Comparison of ENCODE assay signal across 1 cellular context in the genomic region with DNA sequence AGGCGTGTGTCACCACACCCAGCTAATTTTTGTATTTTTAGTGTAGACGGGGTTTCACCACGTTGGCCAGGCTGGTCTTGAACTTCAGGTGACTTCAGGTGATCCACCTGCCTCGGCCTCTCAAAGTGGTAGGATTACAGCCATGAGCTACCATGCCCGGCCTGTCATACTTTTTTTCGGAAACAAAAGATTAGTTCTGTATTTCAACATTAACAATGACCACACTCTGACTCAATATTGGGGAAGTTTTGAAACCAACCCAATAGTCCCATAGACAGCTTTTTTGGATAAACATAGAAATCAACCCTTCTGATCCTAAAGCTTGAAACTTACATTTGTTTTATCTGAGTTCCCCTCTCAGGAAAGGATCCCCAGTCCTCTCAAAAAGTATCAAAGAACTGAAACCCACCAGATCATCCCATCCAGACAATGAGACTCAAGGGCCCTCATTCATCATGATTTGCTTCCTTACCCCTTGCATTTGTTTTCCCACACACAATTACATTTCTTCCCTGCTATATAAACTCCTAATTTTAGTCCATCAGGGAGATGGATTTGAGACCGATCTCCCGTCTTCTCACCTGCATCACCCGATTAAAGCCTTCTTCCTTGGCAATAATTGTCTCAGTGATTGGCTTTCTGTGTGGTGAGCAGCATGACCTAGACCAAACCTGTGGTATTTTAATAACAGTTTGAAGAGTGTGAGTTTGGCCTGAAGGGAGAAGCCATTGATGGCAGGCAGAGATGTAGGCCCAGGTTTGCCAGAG.
TF ChIP-seq lines count a peak whose summit lies in the region.

No MANE protein-coding gene starts in this region.

TF ChIP-seq in SK-N-SH treated with all-trans-retinoic acid at 6 μM for 48 hours, 23 proteins besides CTCF, POLR2A, EP300 and RAD21:
- TF ChIP-seq SNAI2 (CRISPR knock-in tag; IDR thresholded peaks at IDR 0.05) (no peak), CSDC2 (CRISPR knock-in tag; IDR thresholded peaks at IDR 0.05) (no peak), OSR1 (CRISPR knock-in tag; IDR thresholded peaks at IDR 0.05) (no peak)
- TF ChIP-seq, protein P1, sequence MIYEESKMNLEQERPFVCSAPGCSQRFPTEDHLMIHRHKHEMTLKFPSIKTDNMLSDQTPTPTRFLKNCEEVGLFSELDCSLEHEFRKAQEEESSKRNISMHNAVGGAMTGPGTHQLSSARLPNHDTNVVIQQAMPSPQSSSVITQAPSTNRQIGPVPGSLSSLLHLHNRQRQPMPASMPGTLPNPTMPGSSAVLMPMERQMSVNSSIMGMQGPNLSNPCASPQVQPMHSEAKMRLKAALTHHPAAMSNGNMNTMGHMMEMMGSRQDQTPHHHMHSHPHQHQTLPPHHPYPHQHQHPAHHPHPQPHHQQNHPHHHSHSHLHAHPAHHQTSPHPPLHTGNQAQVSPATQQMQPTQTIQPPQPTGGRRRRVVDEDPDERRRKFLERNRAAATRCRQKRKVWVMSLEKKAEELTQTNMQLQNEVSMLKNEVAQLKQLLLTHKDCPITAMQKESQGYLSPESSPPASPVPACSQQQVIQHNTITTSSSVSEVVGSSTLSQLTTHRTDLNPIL (CRISPR knock-in tag; IDR thresholded peaks at IDR 0.05; ENCODE audit: low read depth), result no peak
- TF ChIP-seq, protein P2, sequence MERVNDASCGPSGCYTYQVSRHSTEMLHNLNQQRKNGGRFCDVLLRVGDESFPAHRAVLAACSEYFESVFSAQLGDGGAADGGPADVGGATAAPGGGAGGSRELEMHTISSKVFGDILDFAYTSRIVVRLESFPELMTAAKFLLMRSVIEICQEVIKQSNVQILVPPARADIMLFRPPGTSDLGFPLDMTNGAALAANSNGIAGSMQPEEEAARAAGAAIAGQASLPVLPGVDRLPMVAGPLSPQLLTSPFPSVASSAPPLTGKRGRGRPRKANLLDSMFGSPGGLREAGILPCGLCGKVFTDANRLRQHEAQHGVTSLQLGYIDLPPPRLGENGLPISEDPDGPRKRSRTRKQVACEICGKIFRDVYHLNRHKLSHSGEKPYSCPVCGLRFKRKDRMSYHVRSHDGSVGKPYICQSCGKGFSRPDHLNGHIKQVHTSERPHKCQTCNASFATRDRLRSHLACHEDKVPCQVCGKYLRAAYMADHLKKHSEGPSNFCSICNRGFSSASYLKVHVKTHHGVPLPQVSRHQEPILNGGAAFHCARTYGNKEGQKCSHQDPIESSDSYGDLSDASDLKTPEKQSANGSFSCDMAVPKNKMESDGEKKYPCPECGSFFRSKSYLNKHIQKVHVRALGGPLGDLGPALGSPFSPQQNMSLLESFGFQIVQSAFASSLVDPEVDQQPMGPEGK (CRISPR knock-in tag; IDR thresholded peaks at IDR 0.05; ENCODE audit: borderline replicate concordance), result no peak
